ENCODE assay signal across 1 cellular context in the genomic region with DNA sequence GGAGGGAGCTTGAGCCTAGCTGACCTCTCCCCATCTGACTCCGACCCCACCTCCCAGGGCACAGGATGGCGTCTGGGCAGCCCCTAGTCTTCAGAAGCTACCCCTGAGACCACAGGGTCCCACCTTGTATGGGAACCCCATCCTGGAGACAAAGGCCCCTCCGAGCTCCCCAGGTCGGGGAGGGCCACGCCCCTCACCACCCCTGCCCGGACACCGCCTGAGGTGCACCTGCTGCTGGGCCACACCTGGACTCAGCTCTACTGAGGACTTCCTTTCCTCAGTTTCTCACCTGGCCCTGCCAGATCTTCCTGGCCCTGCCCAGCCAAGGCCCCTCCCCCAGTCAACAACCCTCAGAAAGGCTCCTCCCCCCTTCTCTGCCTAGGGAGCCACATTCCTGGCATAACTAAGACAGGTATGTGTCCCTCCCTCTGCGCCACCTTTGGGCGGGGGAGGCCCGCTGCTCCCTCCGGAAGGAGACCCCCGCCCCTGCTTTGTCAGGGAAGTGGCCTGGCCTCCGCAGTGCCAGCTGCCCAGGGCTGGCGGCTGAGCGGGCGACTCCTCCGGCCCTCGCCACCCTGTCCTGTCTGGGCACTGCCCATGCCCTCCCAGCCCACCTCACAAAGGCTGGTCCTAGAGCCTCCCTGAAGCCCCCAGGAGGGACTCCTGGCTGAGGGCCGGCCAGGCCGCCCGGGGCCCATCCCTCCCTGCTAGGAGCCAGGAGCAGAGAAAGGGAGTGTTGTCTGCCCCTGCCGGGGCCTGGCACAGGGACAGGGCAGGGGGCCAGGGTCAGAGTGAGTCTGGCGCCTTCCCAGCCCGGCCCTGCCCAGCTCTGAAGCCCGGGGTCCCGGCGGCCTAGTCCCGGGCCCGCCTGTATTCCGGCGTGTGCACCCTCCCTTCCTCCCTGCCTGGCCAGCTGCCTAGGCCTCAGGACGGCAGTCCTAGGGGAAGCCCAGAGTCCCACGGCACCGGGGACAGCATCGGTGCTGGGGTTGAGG.
A peak's percentile ranks its signal among the peaks of the same experiment; 100 is the strongest.
TF ChIP-seq lines count a peak whose summit lies in the region.

No MANE protein-coding gene starts in this region.

TF ChIP-seq in H1, 55 proteins besides CTCF, POLR2A, EP300 and RAD21:
- TF ChIP-seq CREB1 (IDR thresholded peaks at IDR 0.05) = peak; percentile 34; the same call in 1 of the 2 replicates
- no peak for TF ChIP-seq CHD2 (IDR thresholded peaks at IDR 0.05; ENCODE audit: low read length)
- peak; percentile 60; the same call in 1 of the 2 replicates for TF ChIP-seq POLR2AphosphoS5 (IDR thresholded peaks at IDR 0.05; ENCODE audit: low read depth, low read length)
- peak; percentile 73 to 89; a peak in 1 of 4 replicates for TF ChIP-seq HDAC2 (IDR thresholded peaks at IDR 0.05; ENCODE audit: borderline replicate concordance in 1 of 2, low read depth in 2 of 2, low read length in 2 of 2)
- 0 out of 2 replicates have a peak, but pooled peaks have one; percentile 11 for TF ChIP-seq GABPA (IDR thresholded peaks at IDR 0.05; ENCODE audit: borderline replicate concordance, insufficient read depth, low read length)
- TF ChIP-seq TCF12 (IDR thresholded peaks at IDR 0.05; ENCODE audit: low read depth, low read length) = peak; percentile 86; the same call in 1 of the 2 replicates
- TF ChIP-seq, protein P1, sequence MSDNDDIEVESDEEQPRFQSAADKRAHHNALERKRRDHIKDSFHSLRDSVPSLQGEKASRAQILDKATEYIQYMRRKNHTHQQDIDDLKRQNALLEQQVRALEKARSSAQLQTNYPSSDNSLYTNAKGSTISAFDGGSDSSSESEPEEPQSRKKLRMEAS (IDR thresholded peaks at IDR 0.05) = peak; percentile 39; the same call in 1 of the 2 replicates
- TF ChIP-seq KDM4A (IDR thresholded peaks at IDR 0.05; ENCODE audit: low read depth, low read length, severe bottlenecking) = no peak
- peak; percentile 55; the same call in 1 of the 2 replicates for TF ChIP-seq JUND (IDR thresholded peaks at IDR 0.05; ENCODE audit: low read length)
- TF ChIP-seq SP1 (IDR thresholded peaks at IDR 0.05; ENCODE audit: low read depth, low read length) = peak; percentile 88
- TF ChIP-seq TEAD4 (IDR thresholded peaks at IDR 0.05; ENCODE audit: low read depth, low read length) = peak; percentile 100
- TF ChIP-seq, protein P2, sequence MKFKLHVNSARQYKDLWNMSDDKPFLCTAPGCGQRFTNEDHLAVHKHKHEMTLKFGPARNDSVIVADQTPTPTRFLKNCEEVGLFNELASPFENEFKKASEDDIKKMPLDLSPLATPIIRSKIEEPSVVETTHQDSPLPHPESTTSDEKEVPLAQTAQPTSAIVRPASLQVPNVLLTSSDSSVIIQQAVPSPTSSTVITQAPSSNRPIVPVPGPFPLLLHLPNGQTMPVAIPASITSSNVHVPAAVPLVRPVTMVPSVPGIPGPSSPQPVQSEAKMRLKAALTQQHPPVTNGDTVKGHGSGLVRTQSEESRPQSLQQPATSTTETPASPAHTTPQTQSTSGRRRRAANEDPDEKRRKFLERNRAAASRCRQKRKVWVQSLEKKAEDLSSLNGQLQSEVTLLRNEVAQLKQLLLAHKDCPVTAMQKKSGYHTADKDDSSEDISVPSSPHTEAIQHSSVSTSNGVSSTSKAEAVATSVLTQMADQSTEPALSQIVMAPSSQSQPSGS (IDR thresholded peaks at IDR 0.05; ENCODE audit: low read length) = peak; percentile 72; the same call in 1 of the 2 replicates
- peak; percentile 70; the same call in 1 of the 2 replicates for TF ChIP-seq EGR1 (IDR thresholded peaks at IDR 0.05; ENCODE audit: borderline replicate concordance, low read depth, low read length)
- TF ChIP-seq SUZ12 (IDR thresholded peaks at IDR 0.05; ENCODE audit: low read length) = no peak
- TF ChIP-seq RXRA (IDR thresholded peaks at IDR 0.05; ENCODE audit: insufficient read depth, low read depth, low read length) = 0 out of 2 replicates have a peak, but pooled peaks have one; percentile 36
- TF ChIP-seq, protein P3, sequence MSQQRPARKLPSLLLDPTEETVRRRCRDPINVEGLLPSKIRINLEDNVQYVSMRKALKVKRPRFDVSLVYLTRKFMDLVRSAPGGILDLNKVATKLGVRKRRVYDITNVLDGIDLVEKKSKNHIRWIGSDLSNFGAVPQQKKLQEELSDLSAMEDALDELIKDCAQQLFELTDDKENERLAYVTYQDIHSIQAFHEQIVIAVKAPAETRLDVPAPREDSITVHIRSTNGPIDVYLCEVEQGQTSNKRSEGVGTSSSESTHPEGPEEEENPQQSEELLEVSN (IDR thresholded peaks at IDR 0.05) = no peak
- TF ChIP-seq YY1 (IDR thresholded peaks at IDR 0.05; ENCODE audit: low read depth, low read length) = no peak
- TF ChIP-seq JUN (IDR thresholded peaks at IDR 0.05; ENCODE audit: low read depth, low read length) = no peak
- TF ChIP-seq CTBP2 (IDR thresholded peaks at IDR 0.05; ENCODE audit: borderline replicate concordance, insufficient read depth, insufficient read length, low read length) = peak; percentile 92
